In the genomic region with DNA sequence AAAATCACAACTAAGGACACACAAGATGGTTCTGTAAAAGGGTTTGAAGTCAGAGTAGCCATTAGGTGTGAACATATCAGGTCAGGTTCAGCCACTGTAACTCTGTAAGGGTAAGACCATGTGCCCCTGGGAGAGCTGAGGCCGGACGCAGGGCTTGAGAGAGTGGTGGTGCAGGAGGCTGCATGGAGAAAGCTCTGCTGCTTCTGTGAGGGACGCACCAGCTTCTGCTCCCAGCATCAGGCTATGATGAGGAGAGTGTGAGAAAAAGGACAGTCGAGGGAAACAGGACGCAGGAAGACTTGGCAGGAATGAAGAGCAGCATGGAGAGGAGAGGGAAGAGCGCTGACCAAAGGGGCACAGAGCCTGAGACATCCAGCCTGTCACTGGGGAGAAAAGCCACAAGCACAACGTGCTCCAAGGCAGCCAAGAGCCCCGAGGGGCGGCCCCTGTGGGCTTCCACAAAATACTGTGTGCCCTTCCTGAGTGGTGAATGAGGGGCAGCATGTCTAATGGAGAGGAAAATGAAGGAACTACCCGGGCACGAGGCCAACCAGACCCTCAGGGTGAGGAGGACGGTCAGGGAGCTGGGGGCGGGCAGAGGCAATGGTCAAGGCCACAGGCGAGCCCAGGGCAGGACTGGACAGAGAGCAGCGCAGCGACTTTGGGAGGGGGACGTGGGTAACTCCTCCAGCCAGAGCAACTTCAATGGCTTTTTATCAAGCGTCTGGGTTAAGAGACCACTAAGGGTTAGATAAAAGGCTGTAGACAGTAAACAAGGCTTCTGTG, we compare ENCODE assay signal across 21 cellular contexts.
A peak's percentile ranks its signal among the peaks of the same experiment; 100 is the strongest.
DNase-seq lines count a peak whose midpoint lies in the region; ATAC-seq and TF ChIP-seq lines count a peak whose summit lies in the region.
"Had no signal": no experiment of that assay in that cellular context is flagged by ENCODE, and none has a peak within 500 bp of the region (broad histone marks: within the 10 kb centered on the region; RNA-seq: fewer than 3 reads in every experiment).

No MANE protein-coding gene starts in this region.

- no peak overlapping the region for H2BK5ac ChIP-seq in neuronal stem cell (ENCODE audit: low read length)

- intact Hi-C loops in right cardiac atrium (cut with DNase I), result no loop called here
- intact Hi-C loops in left ventricle myocardium superior (cut with micrococcal nuclease), result no loop called here

- no peak overlapping the region for H2BK15ac ChIP-seq in neuronal stem cell (ENCODE audit: low read length)

- no peak overlapping the region for H2BK12ac ChIP-seq in neuronal stem cell (ENCODE audit: low read length)

- H4K91ac ChIP-seq in neuronal stem cell (ENCODE audit: low read depth, low read length, poor library complexity), result no peak overlapping the region

- H3K4me2 ChIP-seq in neuronal stem cell (ENCODE audit: insufficient read depth, low read length, poor library complexity, severe bottlenecking), result no peak overlapping the region
- H3K4me2 ChIP-seq: KMS-11 had no signal

- H3K27me3 ChIP-seq in right cardiac atrium (ENCODE audit: control insufficient read depth, insufficient read depth), result no peaks in the 10 kb centered on the region
- H3K27me3 ChIP-seq in neuronal stem cell (ENCODE audit: control insufficient read depth in 3 of 3, insufficient read depth in 3 of 3, low read depth in 1 of 3, low read length in 3 of 3), result no peaks in the 10 kb centered on the region
- H3K27me3 ChIP-seq: SJCRH30 had no signal

- H3K27ac ChIP-seq in right cardiac atrium (ENCODE audit: low read length) (no peak overlapping the region), coronary artery (peak overlapping the region in 1 of 2 donors; percentile 38), neuronal stem cell (replicated peaks; ENCODE audit: low read length) (no peak overlapping the region)
- H3K27ac ChIP-seq: C4-2B, KMS-11, SJCRH30 had no signal

- H3K36me3 ChIP-seq in neuronal stem cell (replicated peaks in 1 of 2; ENCODE audit: control insufficient read depth in 2 of 2, insufficient read depth in 2 of 2, low read length in 2 of 2), result peaks cover 10 to 84% of the 10 kb centered on the region in 2 donors

- H2AK5ac ChIP-seq in neuronal stem cell (ENCODE audit: low read depth, low read length), result no peak overlapping the region

- no peak overlapping the region for H3K18ac ChIP-seq in neuronal stem cell (ENCODE audit: low read length)

- DNase-seq in right cardiac atrium (no peak), left ventricle myocardium superior (no peak), coronary artery (ENCODE audit: low spot score) (peak; percentile 71), neuronal stem cell (ENCODE audit: low spot score) (no peak), NCI-H2196 (lab: John Stamatoyannopoulos, UW; ENCODE audit: unreplicated experiment) (no peak)
- no peak for DNase-seq in activated naive CD4-positive, alpha-beta T cell treated with Interleukin-2 at 50 U/mL for 16 hours
- DNase-seq: 8988T, DMS53, EL, GF-D8, NCI-H1092 treated with DMSO at 0.1 percent for 48 hours, NCI-H146, NCI-H2029 treated with DMSO at 0.1 percent for 48 hours, NCI-H2171, NCI-H446, NCI-H526, SJCRH30 had no signal

- WGBS in right cardiac atrium, result 70% methylated on average over 18 of the region's 18 CpGs
- WGBS in neuronal stem cell (ENCODE audit: extremely low coverage in 2 of 2, insufficient read length in 2 of 2, insufficient replicate concordance in 1 of 2), 2 donors, result no CpG with 5 or more reads among the region's 18 CpGs

- no peak overlapping the region for H3K9ac ChIP-seq in neuronal stem cell (ENCODE audit: low read depth, low read length, poor library complexity)
- H3K9ac ChIP-seq: KMS-11 had no signal

- H4K8ac ChIP-seq in neuronal stem cell (ENCODE audit: low read depth, low read length), result no peak overlapping the region

- peak overlapping the region; percentile 28 for H3K23ac ChIP-seq in neuronal stem cell (ENCODE audit: low read depth, low read length, poor library complexity)

- H3K4me3 ChIP-seq in right cardiac atrium (ENCODE audit: low read length), result no peak overlapping the region
- H3K4me3 ChIP-seq in coronary artery, result no peak overlapping the region
- H3K4me3 ChIP-seq in neuronal stem cell (ENCODE audit: low read length in 2 of 2), result no peak overlapping the region
- H3K4me3 ChIP-seq: SJCRH30 had no signal

- H3K79me1 ChIP-seq in neuronal stem cell (ENCODE audit: low read depth, low read length), result no peaks in the 10 kb centered on the region

- H3K9me3 ChIP-seq in right cardiac atrium (ENCODE audit: control insufficient read depth, low read length) (no peaks in the 10 kb centered on the region), neuronal stem cell (replicated peaks in 1 of 2; ENCODE audit: control insufficient read depth in 2 of 2, insufficient read depth in 1 of 2, low read depth in 1 of 2, low read length in 2 of 2) (no peaks in the 10 kb centered on the region)
- H3K9me3 ChIP-seq: SJCRH30 had no signal

- no peak overlapping the region for H3K14ac ChIP-seq in neuronal stem cell (ENCODE audit: low read length)

- H2BK120ac ChIP-seq in neuronal stem cell (ENCODE audit: low read depth, low read length), result peak overlapping the region; percentile 39

- TF ChIP-seq CTCF in coronary artery (IDR thresholded peaks at IDR 0.05), result no peak

- ATAC-seq in right cardiac atrium (peak; percentile 22 to 24), left ventricle myocardium superior (no peak), HG03442 (IDR thresholded peaks at IDR 0.05; ENCODE audit: unreplicated experiment) (no peak), HG02759 (IDR thresholded peaks at IDR 0.05; ENCODE audit: unreplicated experiment) (no peak)

- no peak overlapping the region for H2AFZ ChIP-seq in neuronal stem cell (ENCODE audit: low read length)

- no peaks in the 10 kb centered on the region for H3K4me1 ChIP-seq in right cardiac atrium (ENCODE audit: control insufficient read depth, insufficient read depth, low read length)
- H3K4me1 ChIP-seq in neuronal stem cell (ENCODE audit: control insufficient read depth in 2 of 2, insufficient read depth in 1 of 2, low read depth in 1 of 2, low read length in 2 of 2), result no peaks in the 10 kb centered on the region
- H3K4me1 ChIP-seq: SJCRH30 had no signal

- H3K4ac ChIP-seq in neuronal stem cell (ENCODE audit: low read length), result no peak overlapping the region

Comparison
In these comparisons a context has a peak if more than half of its experiments do, and no peak if none do; other contexts are left out.
1. ATAC-seq: peak in right cardiac atrium (2 of 2); none in left ventricle myocardium superior (single experiment), HG03442 (single experiment) and HG02759 (single experiment).